In the genomic region with DNA sequence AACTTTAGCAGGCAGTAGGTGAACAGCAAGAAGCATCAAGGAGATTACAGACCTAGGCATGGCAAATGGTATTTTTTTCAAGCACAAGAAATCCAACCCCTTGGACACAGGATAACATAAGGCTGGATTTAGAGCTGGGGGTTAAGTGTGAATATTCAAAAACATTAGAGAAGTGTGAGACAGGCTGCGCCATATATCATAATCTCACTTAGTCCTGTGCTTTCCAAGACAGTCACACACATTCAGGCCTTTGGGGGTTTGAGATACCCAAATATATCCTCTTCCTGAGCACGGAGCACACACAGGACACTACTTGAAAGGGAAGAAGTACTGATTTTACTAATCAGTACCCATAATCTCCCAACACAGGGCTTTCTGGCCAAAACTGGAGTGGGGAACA, we compare ENCODE assay signal across 22 cellular contexts.
"Had no signal": no experiment of that assay in that cellular context is flagged by ENCODE, and none has a peak within 500 bp of the region (broad histone marks: within the 10 kb centered on the region; RNA-seq: fewer than 3 reads in every experiment).

No MANE protein-coding gene starts in this region.

- H3K9me3 ChIP-seq: colonic mucosa, esophagus squamous epithelium, gastrocnemius medialis, gastroesophageal sphincter, heart left ventricle, heart right ventricle had no signal

- H3K4me1 ChIP-seq: colonic mucosa, esophagus squamous epithelium, foreskin keratinocyte, gastrocnemius medialis, gastroesophageal sphincter, heart left ventricle, heart right ventricle had no signal

- H3K4me3 ChIP-seq: colonic mucosa, coronary artery, dorsolateral prefrontal cortex, esophagus squamous epithelium, gastrocnemius medialis, gastroesophageal sphincter, heart left ventricle, heart right ventricle had no signal

- H3K36me3 ChIP-seq: colonic mucosa, esophagus squamous epithelium, gastrocnemius medialis, gastroesophageal sphincter, heart left ventricle, heart right ventricle had no signal

- H3K27me3 ChIP-seq: colonic mucosa, esophagus squamous epithelium, foreskin keratinocyte, gastrocnemius medialis, gastroesophageal sphincter had no signal

- DNase-seq: colonic mucosa; cortex of kidney; dermis blood vessel endothelial cell; dorsolateral prefrontal cortex; effector CD4-positive, alpha-beta T cell; effector CD8-positive, alpha-beta T cell; effector memory CD4-positive, alpha-beta T cell; effector memory CD8-positive, alpha-beta T cell; endodermal cell; erythroblast; esophagus squamous epithelium; foreskin fibroblast; foreskin keratinocyte; foreskin melanocyte; gastrocnemius medialis; glutamatergic neuron; head of caudate nucleus; heart left ventricle; heart right ventricle had no signal

- H3K27ac ChIP-seq: colonic mucosa, coronary artery, dorsolateral prefrontal cortex, epithelial cell of prostate, esophagus squamous epithelium, foreskin keratinocyte, gastrocnemius medialis, gastroesophageal sphincter, heart left ventricle, heart right ventricle had no signal
